In the genomic region with DNA sequence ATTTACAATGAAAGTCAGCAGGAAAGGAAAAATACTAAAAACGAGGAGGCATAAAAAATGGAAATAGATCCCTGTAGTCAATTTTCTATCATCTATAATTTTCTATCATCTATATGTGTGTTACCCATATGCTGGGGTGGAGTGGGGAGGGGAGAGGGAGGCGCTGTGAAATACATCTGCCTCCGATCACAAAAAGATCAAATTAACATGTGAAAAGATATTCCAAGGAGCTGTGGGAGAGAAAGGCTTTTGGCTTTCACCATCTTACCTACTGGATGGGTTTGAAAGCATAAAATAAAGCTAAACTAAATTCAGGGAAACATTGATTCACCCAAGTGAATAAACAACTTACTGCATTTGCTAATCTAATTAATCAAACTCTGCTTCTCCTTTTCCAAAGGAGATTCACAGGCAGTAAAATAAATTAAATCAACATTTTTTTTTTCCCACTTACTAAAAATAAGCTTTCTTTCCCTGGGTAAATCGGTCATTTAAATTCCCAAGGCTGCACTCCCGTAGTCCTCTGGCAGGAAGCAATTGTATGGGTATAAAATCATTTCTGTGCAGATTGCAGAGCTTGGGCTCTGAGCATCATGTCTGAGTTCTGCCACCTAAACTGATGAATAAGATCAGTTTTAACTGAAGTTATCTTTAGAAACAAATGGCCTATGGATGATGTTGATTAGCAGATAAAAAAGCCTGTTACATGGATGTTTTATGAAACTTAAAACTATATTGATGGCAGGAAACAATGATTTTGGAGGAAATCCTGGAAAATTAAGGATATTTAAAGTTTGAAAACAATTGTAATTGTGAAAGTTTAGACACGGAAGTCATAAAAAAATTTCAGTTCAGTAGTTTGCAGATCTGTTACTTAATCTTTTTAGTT, we compare ENCODE assay signal across 1 cellular context.
TF ChIP-seq lines count a peak whose summit lies in the region.

No MANE protein-coding gene starts in this region.

TF ChIP-seq in HEK293T, 16 proteins besides CTCF, POLR2A, EP300 and RAD21 (continued from another document):
- TF ChIP-seq, protein P1, sequence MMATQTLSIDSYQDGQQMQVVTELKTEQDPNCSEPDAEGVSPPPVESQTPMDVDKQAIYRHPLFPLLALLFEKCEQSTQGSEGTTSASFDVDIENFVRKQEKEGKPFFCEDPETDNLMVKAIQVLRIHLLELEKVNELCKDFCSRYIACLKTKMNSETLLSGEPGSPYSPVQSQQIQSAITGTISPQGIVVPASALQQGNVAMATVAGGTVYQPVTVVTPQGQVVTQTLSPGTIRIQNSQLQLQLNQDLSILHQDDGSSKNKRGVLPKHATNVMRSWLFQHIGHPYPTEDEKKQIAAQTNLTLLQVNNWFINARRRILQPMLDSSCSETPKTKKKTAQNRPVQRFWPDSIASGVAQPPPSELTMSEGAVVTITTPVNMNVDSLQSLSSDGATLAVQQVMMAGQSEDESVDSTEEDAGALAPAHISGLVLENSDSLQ (IDR thresholded peaks at IDR 0.05): no peak
- no peak for TF ChIP-seq FOXK2 (IDR thresholded peaks at IDR 0.05)
- TF ChIP-seq NFRKB (IDR thresholded peaks at IDR 0.05): no peak
- TF ChIP-seq BHLHE40 (IDR thresholded peaks at IDR 0.05; ENCODE audit: borderline replicate concordance): no peak
